1 cellular context compared by ENCODE assay signal in the genomic region with DNA sequence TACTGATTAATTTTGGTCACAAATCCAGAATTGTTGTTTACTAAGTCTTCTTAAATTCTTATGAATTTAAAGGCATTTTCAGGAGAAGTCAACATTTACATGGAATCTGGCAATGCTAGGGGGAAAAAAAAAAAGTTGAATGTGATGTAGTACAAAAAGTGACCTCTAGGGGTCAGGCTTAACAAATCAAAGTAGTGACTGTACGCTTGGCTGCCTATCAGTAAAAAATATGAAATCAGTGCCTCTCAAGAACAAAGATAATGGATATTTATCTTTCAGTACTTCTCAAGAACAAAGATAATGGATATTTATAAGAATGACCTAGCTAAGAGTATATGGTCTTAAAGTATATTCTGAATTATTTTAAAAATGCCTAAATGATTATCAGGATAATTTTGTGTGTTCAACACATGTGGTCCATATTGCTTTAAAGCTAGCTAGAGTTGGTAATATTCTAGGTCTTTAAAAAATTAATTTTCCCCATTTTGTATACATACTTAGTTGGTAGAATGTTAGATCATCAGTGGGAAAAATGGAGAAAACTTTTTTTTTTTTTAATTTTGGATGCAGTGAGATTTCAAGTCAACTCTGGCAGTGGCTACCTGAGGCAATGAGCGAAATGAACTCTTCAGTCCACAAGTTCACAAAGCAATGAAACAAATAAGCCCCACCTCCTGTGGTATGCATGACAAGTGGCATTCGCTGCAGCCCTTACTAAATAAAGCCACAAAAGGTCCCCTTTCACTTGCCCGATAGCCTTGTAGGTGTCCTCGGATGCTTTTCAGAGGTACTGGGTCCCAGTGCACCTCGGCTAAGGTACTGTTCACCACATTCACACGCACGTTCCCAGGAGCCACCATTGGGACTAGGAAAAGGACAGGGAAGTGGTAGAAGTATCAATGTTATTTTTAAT.
TF ChIP-seq lines count a peak whose summit lies in the region.

No MANE protein-coding gene starts in this region.

TF ChIP-seq in K562, 482 proteins besides CTCF, POLR2A, EP300 and RAD21 (continued from another document):
- TF ChIP-seq, protein P1, sequence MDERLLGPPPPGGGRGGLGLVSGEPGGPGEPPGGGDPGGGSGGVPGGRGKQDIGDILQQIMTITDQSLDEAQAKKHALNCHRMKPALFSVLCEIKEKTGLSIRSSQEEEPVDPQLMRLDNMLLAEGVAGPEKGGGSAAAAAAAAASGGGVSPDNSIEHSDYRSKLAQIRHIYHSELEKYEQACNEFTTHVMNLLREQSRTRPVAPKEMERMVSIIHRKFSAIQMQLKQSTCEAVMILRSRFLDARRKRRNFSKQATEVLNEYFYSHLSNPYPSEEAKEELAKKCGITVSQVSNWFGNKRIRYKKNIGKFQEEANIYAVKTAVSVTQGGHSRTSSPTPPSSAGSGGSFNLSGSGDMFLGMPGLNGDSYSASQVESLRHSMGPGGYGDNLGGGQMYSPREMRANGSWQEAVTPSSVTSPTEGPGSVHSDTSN (CRISPR knock-in tag; IDR thresholded peaks at IDR 0.05; ENCODE audit: low read depth) = no peak
- TF ChIP-seq, protein P1 (tag; conservative IDR thresholded peaks at IDR 0.05; ENCODE audit: low read depth) = peak; percentile 28; the same call in 1 of the 2 replicates
- TF ChIP-seq SMC3 (conservative IDR thresholded peaks at IDR 0.05; ENCODE audit: insufficient read depth, low read depth, low read length) (peak; percentile 80), RAD51 (IDR thresholded peaks at IDR 0.05; ENCODE audit: borderline replicate concordance, low read depth) (no peak), ZNF707 (CRISPR knock-in tag; conservative IDR thresholded peaks at IDR 0.05) (0 out of 2 replicates have a peak, but pooled peaks have one; percentile 31)
